Comparison of ENCODE assay signal across 13 cellular contexts in the genomic region with DNA sequence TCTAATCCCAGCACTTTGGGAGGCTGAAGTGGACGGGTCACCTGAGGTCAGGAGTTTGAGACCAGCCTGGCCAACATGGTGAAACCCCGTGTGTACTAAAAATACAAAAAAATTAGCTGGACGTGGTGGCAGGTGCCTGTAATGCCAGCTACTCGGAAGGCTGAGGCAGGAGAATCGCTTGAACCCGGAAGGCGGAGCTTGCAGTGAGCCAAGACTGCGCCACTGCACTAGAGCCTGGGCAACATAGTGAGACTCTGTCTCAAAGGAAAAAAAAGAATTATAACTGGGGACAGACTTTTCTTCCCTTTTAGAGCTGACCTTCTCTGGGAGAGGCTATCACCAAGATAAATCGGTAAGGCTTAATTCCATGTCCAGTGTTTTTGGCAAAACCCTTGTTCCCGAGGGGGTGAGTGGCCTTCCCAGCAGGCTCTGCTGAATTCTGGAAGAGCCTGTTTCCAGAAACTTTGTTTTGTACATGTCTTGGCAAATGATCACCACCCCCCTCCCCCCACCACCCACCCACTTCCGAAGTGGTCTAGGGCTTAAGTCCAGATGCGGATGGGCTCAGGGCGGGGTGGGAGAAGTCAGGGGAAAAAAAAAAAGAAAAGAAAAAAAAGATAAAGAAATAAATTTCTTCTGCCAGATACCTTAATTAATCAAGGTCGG. TPM values are rescaled to one million over a fixed set of nuclear protein-coding genes. Genes with fewer than 3 reads are reported as not detected.
DNase-seq lines count a peak whose midpoint lies in the region; ATAC-seq, FAIRE-seq and TF ChIP-seq lines count a peak whose summit lies in the region.
"Had no signal": no experiment of that assay in that cellular context is flagged by ENCODE, and none has a peak within 500 bp of the region (broad histone marks: within the 10 kb centered on the region; RNA-seq: fewer than 3 reads in every experiment).

No MANE protein-coding gene starts in this region.

- no peak for TF ChIP-seq RAD21 in A549 (conservative IDR thresholded peaks at IDR 0.05 in 1 of 2, IDR thresholded peaks at IDR 0.05 in 1 of 2)

- TF ChIP-seq POLR2A in A549 (IDR thresholded peaks at IDR 0.05; ENCODE audit: low read length): no peak
- TF ChIP-seq POLR2A in breast epithelium (IDR thresholded peaks at IDR 0.05): no peak

- ATAC-seq in A549: no peak

- DNase-seq in A549 (ENCODE audit: low read depth in 1 of 2, low spot score in 1 of 2): no peak
- peak in 1 of 2 donors; percentile 37 for DNase-seq in breast epithelium (ENCODE audit: low spot score in 2 of 2)
- DNase-seq in NCI-H1092 (lab: John Stamatoyannopoulos, UW): no peak
- DNase-seq in superior temporal gyrus (ENCODE audit: extremely low spot score): no peak
- DNase-seq in stimulated activated CD4-positive, alpha-beta T cell treated with anti-CD3 and anti-CD28 coated beads, Interleukin-4, amount 100 ng/mL, for 1 hour: no peak
- DNase-seq in NCI-H1105 (lab: John Stamatoyannopoulos, UW): no peak
- DNase-seq: CD4-positive, alpha-beta memory T cell; kidney glomerular epithelial cell; MV-4-11; NCI-H526 treated with DMSO at 0.1 percent for 48 hours had no signal

- POLR2A ChIA-PET in A549 (lab: Yijun Ruan, JAX): interaction anchor here (1.5 kb wide), 1 partner anchor 22 kb away, joined by 11 read pairs; no protein-coding TSS in a partner anchor

- H3K9me3 ChIP-seq in A549 (no peaks in the 10 kb centered on the region), breast epithelium (no peaks in the 10 kb centered on the region)

- H3K36me3 ChIP-seq in KMS-11 (ENCODE audit: insufficient read depth) (no peaks in the 10 kb centered on the region), breast epithelium (no peaks in the 10 kb centered on the region), rectal smooth muscle tissue (ENCODE audit: control insufficient read depth, insufficient read depth, low read length) (no peaks in the 10 kb centered on the region)
- H3K36me3 ChIP-seq: cardiac muscle cell had no signal

- no peaks in the 10 kb centered on the region for H4K20me1 ChIP-seq in KMS-11 (ENCODE audit: insufficient read depth)

- H3K9ac ChIP-seq in KMS-11: no peak overlapping the region
- H3K9ac ChIP-seq in rectal smooth muscle tissue (ENCODE audit: low read length): peak overlapping the region; percentile 88

- CTCF ChIA-PET in A549 (lab: Yijun Ruan, JAX): interaction anchor here (0.6 to 4.0 kb wide), 38 partner anchors 9 to 673 kb away, joined by 3 to 64 read pairs (median 8); a partner anchor contains a TSS

- H3K4me2 ChIP-seq in A549: peak overlapping the region; percentile 72
- H3K4me2 ChIP-seq in KMS-11: no peak overlapping the region

- H3K27me3 ChIP-seq in KMS-11 (ENCODE audit: insufficient read depth, low read depth) (no peaks in the 10 kb centered on the region), breast epithelium (no peaks in the 10 kb centered on the region), rectal smooth muscle tissue (ENCODE audit: control insufficient read depth, insufficient read depth, low read length) (no peaks in the 10 kb centered on the region)
- H3K27me3 ChIP-seq: cardiac muscle cell had no signal

- peak overlapping the region; percentile 85 to 92; a peak in 5 of 6 replicates for H3K27ac ChIP-seq in A549
- H3K27ac ChIP-seq in KMS-11: no peak overlapping the region
- peak overlapping the region; percentile 96 to 98 for H3K27ac ChIP-seq in breast epithelium
- no peak overlapping the region for H3K27ac ChIP-seq in rectal smooth muscle tissue (ENCODE audit: low read depth, low read length)

- H3K4me1 ChIP-seq in A549: peaks cover 15% of the 10 kb centered on the region
- H3K4me1 ChIP-seq in KMS-11 (ENCODE audit: low read depth, poor library complexity, severe bottlenecking): peaks cover 11% of the 10 kb centered on the region
- H3K4me1 ChIP-seq in breast epithelium: peaks cover 4 to 6% of the 10 kb centered on the region in 2 donors
- peaks cover 7% of the 10 kb centered on the region for H3K4me1 ChIP-seq in rectal smooth muscle tissue (ENCODE audit: control insufficient read depth, insufficient read depth, low read length)

- H3K4me3 ChIP-seq in A549 (no peak overlapping the region), KMS-11 (IDR thresholded peaks at IDR 0.05; ENCODE audit: insufficient read depth, low read depth, low read length) (no peak overlapping the region), breast epithelium (peak overlapping the region in 2 of 3 donors; percentile 51 to 67), rectal smooth muscle tissue (ENCODE audit: low read length) (no peak overlapping the region)

- H2AFZ ChIP-seq in KMS-11 (ENCODE audit: low read depth): peak overlapping the region; percentile 97

- FAIRE-seq in A549 (lab: Jason Lieb, UNC): no peak

- WGBS in A549 (ENCODE audit: missing lambda C conversion rate): 88% methylated on average over 13 of the region's 14 CpGs

- TF ChIP-seq CTCF in A549 (IDR thresholded peaks at IDR 0.05) (no peak), KMS-11 (conservative IDR thresholded peaks at IDR 0.05; ENCODE audit: low read depth, low read length) (no peak), breast epithelium (IDR thresholded peaks at IDR 0.05) (no peak)

- no peaks in the 10 kb centered on the region for H3K79me2 ChIP-seq in KMS-11 (ENCODE audit: insufficient read depth, low read depth)

- intact Hi-C loops in breast epithelium (cut with DNase I; ENCODE audit: low total_unique reads): loop anchor here (10.0 kb wide), 1 partner anchor 197 kb away; no protein-coding TSS in a partner anchor

- TF ChIP-seq EP300 in A549 (IDR thresholded peaks at IDR 0.05): no peak

TF ChIP-seq in A549, 52 proteins besides CTCF, POLR2A, EP300 and RAD21:
- TF ChIP-seq RNF2 (IDR thresholded peaks at IDR 0.05; ENCODE audit: borderline replicate concordance, low read depth) (no peak), CBX2 (IDR thresholded peaks at IDR 0.05; ENCODE audit: borderline replicate concordance, low read depth) (no peak), JUN (IDR thresholded peaks at IDR 0.05) (no peak), HOXA7 (CRISPR knock-in tag; IDR thresholded peaks at IDR 0.05) (no peak)

RNA-seq across cellular contexts. Expression of a gene that starts 32.3 kb away (rescaled TPM):
- polyA plus RNA-seq in A549 (2011; rRNA removed): 0.38 and 0.93 TPM in 2 replicates
- 1.2 and 1.9 TPM in 2 replicates for polyA plus RNA-seq in A549 (2012; cell fraction: cytosol; rRNA removed)
- polyA plus RNA-seq in A549 (2012; cell fraction: nucleus; rRNA removed): 2.1 and 4.4 TPM in 2 replicates
- 1.1 to 2.3 TPM (median 1.6 TPM) in 3 replicates for polyA plus RNA-seq in A549 (2017; fragmentation: RNase III; extraction: RNeasy Plus Mini Kit Qiagen cat#74134 plus additional on column Dnase treatment)
- 0.39 and 0.91 TPM in 2 replicates for polyA minus RNA-seq in A549 (2011; rRNA and poly(A)+ RNA removed)
- total RNA-seq in breast epithelium: 10 to 100 TPM in 2 of 3 donors, 1 to 10 TPM in 1; 1.1 to 12.0 (median 10.2) TPM

RNA-seq across cellular contexts. Expression of a gene that starts 47.2 kb away (rescaled TPM):
- polyA plus RNA-seq in A549 (2011; rRNA removed) (61.6 and 65.8 TPM in 2 replicates), A549 (2017; fragmentation: RNase III; extraction: RNeasy Plus Mini Kit Qiagen cat#74134 plus additional on column Dnase treatment) (58.1 to 59.6 TPM (median 58.4 TPM) in 3 replicates)
- polyA plus RNA-seq in A549 (2012; cell fraction: cytosol; rRNA removed): 23.0 and 24.3 TPM in 2 replicates
- polyA plus RNA-seq in A549 (2012; cell fraction: nucleus; rRNA removed): 22.9 and 23.5 TPM in 2 replicates
- 27.6 and 36.8 TPM in 2 replicates for polyA minus RNA-seq in A549 (2011; rRNA and poly(A)+ RNA removed)
- total RNA-seq in breast epithelium: 10 to 100 TPM; 46.2 to 61.2 (median 50.6) TPM

Comparison
In these comparisons a context has a peak if more than half of its experiments do, and no peak if none do; other contexts are left out.
1. H3K27ac ChIP-seq: peak in A549 (2 of 2) and breast epithelium (2 of 2); none in KMS-11 (single experiment) and rectal smooth muscle tissue (single experiment).
2. H3K4me3 ChIP-seq: peak in breast epithelium (2 of 3); none in A549 (single experiment), KMS-11 (single experiment) and rectal smooth muscle tissue (single experiment).